In the genomic region with DNA sequence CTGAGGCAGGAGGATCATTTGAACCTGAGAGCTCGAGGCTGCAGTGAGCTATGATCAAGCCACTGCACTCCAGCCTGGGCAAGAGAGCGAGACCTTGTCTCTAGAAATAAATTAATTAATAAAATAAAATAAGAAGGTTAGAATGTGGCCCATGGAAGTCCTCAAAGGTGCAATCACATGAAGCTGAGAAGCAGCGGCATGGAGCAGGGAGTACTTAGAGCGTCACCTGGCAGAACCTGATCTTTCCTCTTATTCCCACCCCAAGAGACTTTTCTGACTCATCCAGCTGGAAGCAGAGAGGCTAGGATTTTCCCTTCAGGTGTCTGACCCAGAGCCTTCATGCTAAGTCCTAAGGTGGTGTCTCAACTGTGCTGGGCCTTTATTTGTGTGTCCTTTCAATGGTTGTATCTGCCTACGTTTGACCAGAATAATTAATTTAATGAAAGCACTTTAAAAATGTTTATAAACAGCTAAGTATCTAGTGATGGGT, we compare ENCODE assay signal across 16 cellular contexts. TPM values are rescaled to one million over a fixed set of nuclear protein-coding genes. Genes with fewer than 3 reads are reported as not detected.
DNase-seq lines count a peak whose midpoint lies in the region; ATAC-seq and TF ChIP-seq lines count a peak whose summit lies in the region.
"Had no signal": no experiment of that assay in that cellular context is flagged by ENCODE, and none has a peak within 500 bp of the region (broad histone marks: within the 10 kb centered on the region; RNA-seq: fewer than 3 reads in every experiment).

No MANE protein-coding gene starts in this region.

- no peak overlapping the region for H2AFZ ChIP-seq in PC-3 (ENCODE audit: low read length)
- no peak overlapping the region for H2AFZ ChIP-seq in H9 (ENCODE audit: low read length)

- BruUV-seq in PC-3 (replicated peaks; lab: Mats Ljungman, UMichigan) = no TSS peak

- H3K79me1 ChIP-seq in H9 (ENCODE audit: insufficient read depth, low read depth, low read length, poor library complexity, severe bottlenecking) = no peaks in the 10 kb centered on the region

- H3K27ac ChIP-seq in PC-3 (ENCODE audit: low read length) (no peak overlapping the region), H9 (ENCODE audit: insufficient read length, low read depth, low read length) (no peak overlapping the region)
- H3K27ac ChIP-seq: BLaER1 had no signal

- no peak overlapping the region for H4K8ac ChIP-seq in H9 (replicated peaks; ENCODE audit: insufficient read length, low read depth, low read length)

- no peak overlapping the region for H3K56ac ChIP-seq in H9 (ENCODE audit: insufficient read length, low read depth, low read length)

- ATAC-seq in PC-3 (no peak), HG03442 (IDR thresholded peaks at IDR 0.05; ENCODE audit: unreplicated experiment) (no peak)

- no peak overlapping the region for H4K5ac ChIP-seq in H9 (ENCODE audit: insufficient read length, low read depth, low read length)

- intact Hi-C loops in PC-3 (cut with micrococcal nuclease) = loop anchor here (5.0 to 10.0 kb wide), 2 partner anchors 142 to 285 kb away; a partner anchor contains a TSS

- no peak overlapping the region for H3K4me3 Mint-ChIP-seq in osteocyte (ENCODE audit: unreplicated experiment)
- H3K4me3 Mint-ChIP-seq in H9 = no peak overlapping the region
- H3K4me3 Mint-ChIP-seq: CD14-positive monocyte had no signal

- no peaks in the 10 kb centered on the region for H3K23me2 ChIP-seq in H9 (ENCODE audit: insufficient read length, low read depth, low read length, poor library complexity, severe bottlenecking)

- H3K9me3 ChIP-seq in PC-3 (ENCODE audit: low read length) = no peaks in the 10 kb centered on the region
- no peaks in the 10 kb centered on the region for H3K9me3 ChIP-seq in H9 (ENCODE audit: control insufficient read depth, low read depth, low read length)
- H3K9me3 ChIP-seq: BLaER1 had no signal

- no peak overlapping the region for H3K14ac ChIP-seq in H9 (ENCODE audit: insufficient read depth, low read length)

- no peak overlapping the region for H3K4me2 ChIP-seq in PC-3 (ENCODE audit: low read length)
- no peak overlapping the region for H3K4me2 ChIP-seq in H9 (ENCODE audit: insufficient read depth, insufficient read length, low read length)

- H2BK12ac ChIP-seq in H9 (ENCODE audit: insufficient read length, low read depth, low read length) = no peak overlapping the region

- no peaks in the 10 kb centered on the region for H3F3A ChIP-seq in PC-3 (ENCODE audit: low read length, unreplicated experiment)

- H3K4me3 ChIP-seq in PC-3 (ENCODE audit: low read length) (no peak overlapping the region), epithelial cell of esophagus (ENCODE audit: low read length) (no peak overlapping the region)
- H3K4me3 ChIP-seq: BLaER1 had no signal

- no peak overlapping the region for H3K23ac ChIP-seq in H9 (ENCODE audit: insufficient read length, low read depth, low read length)

- H2BK15ac ChIP-seq in H9 (ENCODE audit: low read depth, low read length) = no peak overlapping the region

- DNase-seq in DMS79 treated with DMSO at 0.1 percent for 48 hours (lab: John Stamatoyannopoulos, UW) = peak; percentile 29
- DNase-seq in DMS79 (lab: John Stamatoyannopoulos, UW) = no peak
- DNase-seq in PC-3 = peak; percentile 7
- peak; percentile 49 for DNase-seq in epithelial cell of esophagus (ENCODE audit: low read depth)
- peak; percentile 10 for DNase-seq in osteocyte (ENCODE audit: extremely low spot score, unreplicated experiment)
- DNase-seq in H9 = no peak
- DNase-seq in NAMALWA (ENCODE audit: low spot score) = no peak
- DNase-seq: 8988T; CD4-positive, alpha-beta memory T cell; DMS153; GDM1; GOT3; H7 had no signal

- no peaks in the 10 kb centered on the region for H4K20me1 ChIP-seq in PC-3 (ENCODE audit: low read length)
- H4K20me1 ChIP-seq in H9 (ENCODE audit: control insufficient read depth, insufficient read depth, insufficient read length) = no peaks in the 10 kb centered on the region
- H4K20me1 ChIP-seq: BLaER1 had no signal

- H3K9ac ChIP-seq in PC-3 (ENCODE audit: low read length) = no peak overlapping the region
- H3K9ac ChIP-seq in H9 (ENCODE audit: extremely low read depth, insufficient read length, low read length) = no peak overlapping the region
- H3K9ac ChIP-seq: BLaER1 had no signal

- no peaks in the 10 kb centered on the region for H3K9me2 ChIP-seq in PC-3 (replicated peaks; ENCODE audit: low read length)

- H3K27me3 Mint-ChIP-seq in osteocyte (ENCODE audit: unreplicated experiment) (no peaks in the 10 kb centered on the region), H9 (ENCODE audit: low read depth) (no peaks in the 10 kb centered on the region)
- H3K27me3 Mint-ChIP-seq: CD4-positive, alpha-beta memory T cell had no signal

- H3K18ac ChIP-seq in H9 (ENCODE audit: insufficient read length, low read depth, low read length) = no peak overlapping the region

- H4K91ac ChIP-seq in H9 (ENCODE audit: insufficient read length, low read depth, low read length) = no peak overlapping the region

- H2BK20ac ChIP-seq in H9 (ENCODE audit: low read depth, low read length, poor library complexity, severe bottlenecking) = no peak overlapping the region

- no peaks in the 10 kb centered on the region for H3K36me3 Mint-ChIP-seq in osteocyte (ENCODE audit: unreplicated experiment)
- H3K36me3 Mint-ChIP-seq in H9 (ENCODE audit: insufficient read depth in 1 of 3, low read depth in 3 of 3) = no peaks in the 10 kb centered on the region
- H3K36me3 Mint-ChIP-seq: CD14-positive monocyte; CD4-positive, alpha-beta memory T cell had no signal

- peaks cover 7% of the 10 kb centered on the region for H3K4me1 ChIP-seq in PC-3 (ENCODE audit: insufficient read depth, low read length)
- H3K4me1 ChIP-seq in H9 (ENCODE audit: insufficient read depth, low read length) = no peaks in the 10 kb centered on the region

- H3T11ph ChIP-seq in H9 (ENCODE audit: low read length) = no peak overlapping the region

- CTCF ChIA-PET in PC-3 (lab: Charles Lee) = no interaction called here

- H2BK5ac ChIP-seq in H9 (ENCODE audit: insufficient read length, low read length) = no peak overlapping the region

- H3K27me3 ChIP-seq in PC-3 (ENCODE audit: low read length) (no peaks in the 10 kb centered on the region), H9 (ENCODE audit: insufficient read depth, low read length) (no peaks in the 10 kb centered on the region)
- H3K27me3 ChIP-seq: BLaER1 had no signal

- H3K27ac Mint-ChIP-seq in osteocyte (ENCODE audit: unreplicated experiment) = no peak overlapping the region
- no peak overlapping the region for H3K27ac Mint-ChIP-seq in H9

- POLR2A ChIA-PET in PC-3 (lab: Charles Lee; ENCODE audit: unreplicated experiment) = no interaction called here

- H3K36me3 ChIP-seq in PC-3 (ENCODE audit: low read depth, low read length) = no peaks in the 10 kb centered on the region; the same call in 1 of the 2 replicates
- H3K36me3 ChIP-seq: BLaER1 had no signal

- H2BK120ac ChIP-seq in H9 (ENCODE audit: low read depth, low read length, poor library complexity, severe bottlenecking) = no peak overlapping the region

- no peak overlapping the region for H3K4ac ChIP-seq in H9 (ENCODE audit: low read depth, low read length)

- TF ChIP-seq CTCF in PC-3 (conservative IDR thresholded peaks at IDR 0.05; ENCODE audit: low read depth, low read length) (no peak), epithelial cell of esophagus (IDR thresholded peaks at IDR 0.05; ENCODE audit: insufficient read depth, low read depth, low read length, missing control alignments) (no peak), osteocyte (IDR thresholded peaks at IDR 0.05) (no peak), H9 (conservative IDR thresholded peaks at IDR 0.05) (no peak)

- no peak overlapping the region for H2AK5ac ChIP-seq in H9 (ENCODE audit: insufficient read length, low read length)

- WGBS in H9 (ENCODE audit: extremely low coverage, insufficient read length, low lambda C conversion rate) = no CpG with 5 or more reads among the region's 5 CpGs

- H3K79me2 ChIP-seq in PC-3 (ENCODE audit: low read length) = no peaks in the 10 kb centered on the region
- no peaks in the 10 kb centered on the region for H3K79me2 ChIP-seq in H9 (ENCODE audit: insufficient read depth, low read length)

- H3K9me3 Mint-ChIP-seq in osteocyte (ENCODE audit: unreplicated experiment) (no peaks in the 10 kb centered on the region), H9 (no peaks in the 10 kb centered on the region)
- H3K9me3 Mint-ChIP-seq: CD14-positive monocyte; CD4-positive, alpha-beta memory T cell had no signal

- H3K4me1 Mint-ChIP-seq in osteocyte (ENCODE audit: unreplicated experiment) (peaks cover 10% of the 10 kb centered on the region), H9 (peaks cover 8 to 18% of the 10 kb centered on the region in 2 experiments)

RNA-seq across cellular contexts. Expression of a gene that starts 8.9 kb away (rescaled TPM):
- total RNA-seq in PC-3 (2014; rRNA removed) (13.3 and 14.6 TPM in 2 replicates), osteocyte (17.4 and 17.7 TPM in 2 replicates), H9 (2021) (27.3 and 29.6 TPM in 2 replicates)

RNA-seq across cellular contexts. Expression of a gene that starts 9.6 kb away (rescaled TPM):
- total RNA-seq in PC-3 (2014; rRNA removed) (20.6 and 22.0 TPM in 2 replicates), osteocyte (8.3 and 9.5 TPM in 2 replicates), H9 (2021) (18.3 and 21.1 TPM in 2 replicates)

Comparison
In these comparisons a context has a peak if more than half of its experiments do, and no peak if none do; other contexts are left out.
1. DNase-seq: peak in DMS79 treated with DMSO at 0.1 percent for 48 hours (single experiment), PC-3 (single experiment), epithelial cell of esophagus (single experiment) and osteocyte (single experiment); none in DMS79 (single experiment), H9 (single experiment) and NAMALWA (single experiment).